Comparison of ENCODE assay signal across 16 cellular contexts in genomic region chr7:92823042-92823441, GRCh38. TPM values are rescaled to one million over a fixed set of nuclear protein-coding genes. Genes with fewer than 3 reads are reported as not detected.
A peak's percentile ranks its signal among the peaks of the same experiment; 100 is the strongest.
DNase-seq lines count a peak whose midpoint lies in the region; ATAC-seq and TF ChIP-seq lines count a peak whose summit lies in the region.
"Had no signal": no experiment of that assay in that cellular context is flagged by ENCODE, and none has a peak within 500 bp of the region (broad histone marks: within the 10 kb centered on the region; RNA-seq: fewer than 3 reads in every experiment).

No MANE protein-coding gene starts in this region.

- H3K4me3 Mint-ChIP-seq in activated naive CD4-positive, alpha-beta T cell treated with anti-CD3 and anti-CD28 coated beads for 36 hours = peak overlapping the region; percentile 29
- peak overlapping the region; percentile 15 for H3K4me3 Mint-ChIP-seq in activated CD4-positive, alpha-beta memory T cell treated with anti-CD3 and anti-CD28 coated beads for 36 hours
- H3K4me3 Mint-ChIP-seq in stimulated activated naive B cell treated with anti-CD40 and anti-IgM and Interleukin-4, amounts not matched to agents 10 μg/mL and 1 μg/mL and 100 μg/mL, for 72 hours = no peak overlapping the region
- H3K4me3 Mint-ChIP-seq in endodermal cell = no peak overlapping the region
- H3K4me3 Mint-ChIP-seq in T-helper 17 cell = no peak overlapping the region
- H3K4me3 Mint-ChIP-seq: B cell; CD4-positive, alpha-beta T cell had no signal

- peaks cover 41% of the 10 kb centered on the region for H3K36me3 Mint-ChIP-seq in activated naive CD4-positive, alpha-beta T cell treated with anti-CD3 and anti-CD28 coated beads for 36 hours (ENCODE audit: low read depth)
- peaks cover 41% of the 10 kb centered on the region for H3K36me3 Mint-ChIP-seq in activated CD4-positive, alpha-beta memory T cell treated with anti-CD3 and anti-CD28 coated beads for 36 hours
- peaks cover 15 to 23% of the 10 kb centered on the region in 2 donors for H3K36me3 Mint-ChIP-seq in stimulated activated naive B cell treated with anti-CD40 and anti-IgM and Interleukin-4, amounts not matched to agents 10 μg/mL and 1 μg/mL and 100 μg/mL, for 72 hours
- H3K36me3 Mint-ChIP-seq in endodermal cell (ENCODE audit: low read depth) (peaks cover 9% of the 10 kb centered on the region), T-helper 17 cell (ENCODE audit: low read depth) (peaks cover 4% of the 10 kb centered on the region)

- H3K27ac ChIP-seq in KMS-11 (peak overlapping the region; percentile 38; the same call in 1 of the 2 replicates), endodermal cell (ENCODE audit: low read depth, low read length) (no peak overlapping the region)
- H3K27ac ChIP-seq: HL-60 had no signal

- peak overlapping the region; percentile 26 for H3K4me2 ChIP-seq in KMS-11

- peaks cover 78% of the 10 kb centered on the region for H3K4me1 Mint-ChIP-seq in activated naive CD4-positive, alpha-beta T cell treated with anti-CD3 and anti-CD28 coated beads for 36 hours (ENCODE audit: low read depth)
- H3K4me1 Mint-ChIP-seq in activated CD4-positive, alpha-beta memory T cell treated with anti-CD3 and anti-CD28 coated beads for 36 hours (ENCODE audit: low read depth) = peaks cover 79% of the 10 kb centered on the region
- H3K4me1 Mint-ChIP-seq in stimulated activated naive B cell treated with anti-CD40 and anti-IgM and Interleukin-4, amounts not matched to agents 10 μg/mL and 1 μg/mL and 100 μg/mL, for 72 hours = peaks cover 36 to 52% of the 10 kb centered on the region in 2 donors
- H3K4me1 Mint-ChIP-seq in endodermal cell (peaks cover 9% of the 10 kb centered on the region), T-helper 17 cell (peaks cover 35% of the 10 kb centered on the region)

- H3K9me3 Mint-ChIP-seq in activated naive CD4-positive, alpha-beta T cell treated with anti-CD3 and anti-CD28 coated beads for 36 hours = peaks cover 6% of the 10 kb centered on the region
- no peaks in the 10 kb centered on the region for H3K9me3 Mint-ChIP-seq in activated CD4-positive, alpha-beta memory T cell treated with anti-CD3 and anti-CD28 coated beads for 36 hours
- H3K9me3 Mint-ChIP-seq in stimulated activated naive B cell treated with anti-CD40 and anti-IgM and Interleukin-4, amounts not matched to agents 10 μg/mL and 1 μg/mL and 100 μg/mL, for 72 hours = peaks cover 7 to 19% of the 10 kb centered on the region in 2 donors
- H3K9me3 Mint-ChIP-seq in endodermal cell = no peaks in the 10 kb centered on the region

- WGBS in endodermal cell (ENCODE audit: insufficient coverage in 1 of 2, insufficient read length in 1 of 2), 2 experiments = 100% methylated on average over 1 of the region's 1 CpG

- H3K9ac ChIP-seq in KMS-11 (no peak overlapping the region), endodermal cell (ENCODE audit: extremely low read depth, low read length, poor library complexity, severe bottlenecking) (no peak overlapping the region)

- no peak for TF ChIP-seq CTCF in KMS-11 (conservative IDR thresholded peaks at IDR 0.05; ENCODE audit: low read depth, low read length)
- no peak for TF ChIP-seq CTCF in endodermal cell (conservative IDR thresholded peaks at IDR 0.05)

- no peak for DNase-seq in activated naive CD4-positive, alpha-beta T cell treated with anti-CD3 and anti-CD28 coated beads for 36 hours
- no peak for DNase-seq in activated naive CD4-positive, alpha-beta T cell treated with Interleukin-2 at 50 U/mL for 16 hours
- DNase-seq in activated CD4-positive, alpha-beta memory T cell treated with anti-CD3 and anti-CD28 coated beads for 36 hours = no peak
- no peak for DNase-seq in stimulated activated naive B cell treated with anti-CD40 and anti-IgM and Interleukin-4, amounts not matched to agents 10 μg/mL and 1 μg/mL and 100 μg/mL, for 72 hours
- DNase-seq in endodermal cell = no peak
- DNase-seq in T-helper 17 cell = no peak
- no peak for DNase-seq in inferior parietal cortex (ENCODE audit: extremely low spot score)
- DNase-seq: CD4-positive, alpha-beta T cell; NCI-H1092; NCI-H2107; NCI-H226; NCI-H526 treated with DMSO at 0.1 percent for 48 hours; PC-3 had no signal

- no peak for ATAC-seq in stimulated activated naive B cell treated with anti-CD40 and anti-IgM and Interleukin-4, amounts not matched to agents 10 μg/mL and 1 μg/mL and 100 μg/mL, for 72 hours (replicated peaks)
- no peak for ATAC-seq in T-helper 17 cell
- ATAC-seq: PC-3 had no signal

- H3K9me3 ChIP-seq in endodermal cell (ENCODE audit: control insufficient read depth, low read length) (peaks cover 7% of the 10 kb centered on the region), T-helper 17 cell (ENCODE audit: control insufficient read depth, low read length, poor library complexity, severe bottlenecking) (no peaks in the 10 kb centered on the region)

- H3K27me3 ChIP-seq in KMS-11 (ENCODE audit: insufficient read depth, low read depth) (no peaks in the 10 kb centered on the region), endodermal cell (ENCODE audit: control insufficient read depth, insufficient read depth, low read length, poor library complexity, severe bottlenecking) (no peaks in the 10 kb centered on the region)

- H3K4me3 ChIP-seq in KMS-11 (IDR thresholded peaks at IDR 0.05; ENCODE audit: insufficient read depth, low read depth, low read length) = no peak overlapping the region
- H3K4me3 ChIP-seq in endodermal cell (ENCODE audit: low read length) = no peak overlapping the region

- no peak overlapping the region for H2AFZ ChIP-seq in KMS-11 (ENCODE audit: low read depth)

- H3K36me3 ChIP-seq in KMS-11 (ENCODE audit: insufficient read depth) (peaks cover 5% of the 10 kb centered on the region; the same call in 1 of the 2 replicates), endodermal cell (ENCODE audit: control insufficient read depth, insufficient read depth, low read length) (peaks cover 5% of the 10 kb centered on the region)

- H3K27ac Mint-ChIP-seq in activated naive CD4-positive, alpha-beta T cell treated with anti-CD3 and anti-CD28 coated beads for 36 hours = peak overlapping the region; percentile 78
- H3K27ac Mint-ChIP-seq in activated CD4-positive, alpha-beta memory T cell treated with anti-CD3 and anti-CD28 coated beads for 36 hours = peak overlapping the region; percentile 52
- H3K27ac Mint-ChIP-seq in stimulated activated naive B cell treated with anti-CD40 and anti-IgM and Interleukin-4, amounts not matched to agents 10 μg/mL and 1 μg/mL and 100 μg/mL, for 72 hours = peak overlapping the region; percentile 10
- no peak overlapping the region for H3K27ac Mint-ChIP-seq in endodermal cell
- no peak overlapping the region for H3K27ac Mint-ChIP-seq in T-helper 17 cell
- H3K27ac Mint-ChIP-seq: B cell; CD4-positive, alpha-beta T cell had no signal

- H3K27me3 Mint-ChIP-seq in activated naive CD4-positive, alpha-beta T cell treated with anti-CD3 and anti-CD28 coated beads for 36 hours (ENCODE audit: low read depth) = no peaks in the 10 kb centered on the region
- H3K27me3 Mint-ChIP-seq in activated CD4-positive, alpha-beta memory T cell treated with anti-CD3 and anti-CD28 coated beads for 36 hours = no peaks in the 10 kb centered on the region
- H3K27me3 Mint-ChIP-seq in stimulated activated naive B cell treated with anti-CD40 and anti-IgM and Interleukin-4, amounts not matched to agents 10 μg/mL and 1 μg/mL and 100 μg/mL, for 72 hours = no peaks in the 10 kb centered on the region
- H3K27me3 Mint-ChIP-seq in endodermal cell (ENCODE audit: insufficient read depth) (no peaks in the 10 kb centered on the region), T-helper 17 cell (no peaks in the 10 kb centered on the region)
- H3K27me3 Mint-ChIP-seq: B cell; CD4-positive, alpha-beta T cell had no signal

- CTCF ChIA-PET in activated naive CD4-positive, alpha-beta T cell treated with anti-CD3 and anti-CD28 coated beads for 36 hours (lab: Charles Lee) = interaction anchor here (0.6 to 1.0 kb wide), 4 partner anchors 9 to 156 kb away, joined by 3 to 5 read pairs (median 4); no protein-coding TSS in a partner anchor
- CTCF ChIA-PET in activated CD4-positive, alpha-beta memory T cell treated with anti-CD3 and anti-CD28 coated beads for 36 hours (lab: Charles Lee) = interaction anchor here (0.6 to 1.8 kb wide), 5 partner anchors 8 to 109 kb away, joined by 3 to 8 read pairs (median 5); no protein-coding TSS in a partner anchor

- intact Hi-C loops in activated naive CD4-positive, alpha-beta T cell treated with anti-CD3 and anti-CD28 coated beads for 36 hours (cut with micrococcal nuclease) = no loop called here
- intact Hi-C loops in activated CD4-positive, alpha-beta memory T cell treated with anti-CD3 and anti-CD28 coated beads for 36 hours (cut with micrococcal nuclease) = loop anchor here (2.0 kb wide), 1 partner anchor 26 kb away; no protein-coding TSS in a partner anchor

- H4K20me1 ChIP-seq in KMS-11 (ENCODE audit: insufficient read depth) = peaks cover 31% of the 10 kb centered on the region

- POLR2A ChIA-PET in activated CD4-positive, alpha-beta memory T cell treated with anti-CD3 and anti-CD28 coated beads for 36 hours (lab: Charles Lee) = interaction anchor here (0.9 to 3.4 kb wide), 5 partner anchors 9 to 211 kb away, joined by 3 to 19 read pairs (median 8); no protein-coding TSS in a partner anchor

- peaks cover 100% of the 10 kb centered on the region for H3K79me2 ChIP-seq in KMS-11 (ENCODE audit: insufficient read depth, low read depth)

- peaks cover 100% of the 10 kb centered on the region for H3K4me1 ChIP-seq in KMS-11 (ENCODE audit: low read depth, poor library complexity, severe bottlenecking)
- H3K4me1 ChIP-seq in endodermal cell (ENCODE audit: control insufficient read depth, insufficient read depth, low read length) = no peaks in the 10 kb centered on the region

RNA-seq across cellular contexts. Expression of gene CDK6, which starts 13.3 kb away (rescaled TPM):
- 100 to 1,000 TPM in 1 of 2 experiments, 10 to 100 TPM in 1; 99.4 to 101 TPM for total RNA-seq in activated naive CD4-positive, alpha-beta T cell treated with anti-CD3 and anti-CD28 coated beads for 36 hours
- total RNA-seq in activated CD4-positive, alpha-beta memory T cell treated with anti-CD3 and anti-CD28 coated beads for 36 hours = 100 to 1,000 TPM; 131 to 132 TPM
- total RNA-seq in endodermal cell (10 to 100 TPM; 28.5 to 36.6 TPM), T-helper 17 cell (10 to 100 TPM; 61.5 to 63.7 TPM)
- polyA plus RNA-seq in endodermal cell (2013, experiment 1 of 2) = 26.4 TPM
- 28.0 TPM for polyA plus RNA-seq in endodermal cell (2013, experiment 2 of 2)

Comparison
In these comparisons a context has a peak if more than half of its experiments do, and no peak if none do; other contexts are left out.
1. H3K27ac Mint-ChIP-seq: peak in activated naive CD4-positive, alpha-beta T cell treated with anti-CD3 and anti-CD28 coated beads for 36 hours (single experiment), activated CD4-positive, alpha-beta memory T cell treated with anti-CD3 and anti-CD28 coated beads for 36 hours (single experiment) and stimulated activated naive B cell treated with anti-CD40 and anti-IgM and Interleukin-4, amounts not matched to agents 10 μg/mL and 1 μg/mL and 100 μg/mL, for 72 hours (single experiment); none in endodermal cell (single experiment) and T-helper 17 cell (single experiment).
2. H3K4me3 Mint-ChIP-seq: peak in activated naive CD4-positive, alpha-beta T cell treated with anti-CD3 and anti-CD28 coated beads for 36 hours (single experiment) and activated CD4-positive, alpha-beta memory T cell treated with anti-CD3 and anti-CD28 coated beads for 36 hours (single experiment); none in stimulated activated naive B cell treated with anti-CD40 and anti-IgM and Interleukin-4, amounts not matched to agents 10 μg/mL and 1 μg/mL and 100 μg/mL, for 72 hours (0 of 2), endodermal cell (single experiment) and T-helper 17 cell (single experiment).